ENCODE assay signal across 23 cellular contexts in the genomic region with DNA sequence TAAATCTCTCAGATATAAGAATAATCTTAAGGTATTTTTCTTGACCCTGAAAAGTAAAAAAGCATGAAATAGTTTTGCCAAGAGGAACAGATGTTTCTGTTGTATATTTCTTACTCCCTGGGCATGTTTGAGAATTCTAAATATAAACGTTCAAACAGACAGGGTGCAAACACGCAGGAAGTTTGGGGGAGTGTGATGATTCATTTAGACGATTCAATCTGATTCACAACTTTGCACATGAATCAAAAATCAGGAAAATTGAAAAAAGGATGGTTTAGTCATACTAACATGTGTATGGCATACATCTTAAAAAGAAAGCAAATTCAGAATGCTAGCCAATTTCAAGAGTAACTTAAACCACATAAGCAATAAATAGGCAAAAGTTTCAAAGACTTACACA.
DNase-seq lines count a peak whose midpoint lies in the region; ATAC-seq, FAIRE-seq and TF ChIP-seq lines count a peak whose summit lies in the region.
"Had no signal": no experiment of that assay in that cellular context is flagged by ENCODE, and none has a peak within 500 bp of the region (broad histone marks: within the 10 kb centered on the region; RNA-seq: fewer than 3 reads in every experiment).

No MANE protein-coding gene starts in this region.

- H3K27me3 ChIP-seq in astrocyte (ENCODE audit: insufficient read depth, low read length) (no peaks in the 10 kb centered on the region), aorta (ENCODE audit: control insufficient read depth in 1 of 2, insufficient read depth in 2 of 2, low read length in 1 of 2) (no peaks in the 10 kb centered on the region), esophagus muscularis mucosa (no peaks in the 10 kb centered on the region)
- H3K27me3 ChIP-seq: BLaER1 treated with 17β-estradiol and CSF1 and Interleukin-3, amounts not matched to agents 10 nM and 100 nM; dorsolateral prefrontal cortex; gastrocnemius medialis; neural progenitor cell had no signal

- TF ChIP-seq POLR2A in esophagus muscularis mucosa (IDR thresholded peaks at IDR 0.05; ENCODE audit: low read depth): no peak

- 2 to 6% methylated on average over 3 of the region's 3 CpGs for WGBS in aorta, 2 donors
- 27% methylated on average over 3 of the region's 3 CpGs for WGBS in esophagus muscularis mucosa

- H3K79me2 ChIP-seq in astrocyte (ENCODE audit: insufficient read depth, low read length): no peaks in the 10 kb centered on the region

- H3K4me3 Mint-ChIP-seq in astrocyte (ENCODE audit: unreplicated experiment): no peak overlapping the region
- H3K4me3 Mint-ChIP-seq: activated T-helper 17 cell treated with anti-CD3 and anti-CD28 coated beads, Interleukin-2, amount 50 U/mL, for 72 hours; neural progenitor cell had no signal

- H3K36me3 Mint-ChIP-seq in astrocyte (ENCODE audit: low read depth, unreplicated experiment): no peaks in the 10 kb centered on the region
- H3K36me3 Mint-ChIP-seq: neural progenitor cell had no signal

- no peak for ATAC-seq in aorta (ENCODE audit: low FRiP score)
- ATAC-seq in HG03139 (IDR thresholded peaks at IDR 0.05; ENCODE audit: unreplicated experiment): no peak
- ATAC-seq: activated T-helper 17 cell treated with anti-CD3 and anti-CD28 coated beads, Interleukin-2, amount 50 U/mL, for 72 hours; gastrocnemius medialis; right cardiac atrium had no signal

- no peak for FAIRE-seq in astrocyte (lab: Jason Lieb, UNC)

- DNase-seq in HT1080 (ENCODE audit: low read depth) (peak; percentile 74), astrocyte (ENCODE audit: low read depth) (peak; percentile 74), fibroblast of villous mesenchyme (ENCODE audit: low read depth) (peak; percentile 33), superior temporal gyrus (ENCODE audit: extremely low spot score) (peak; percentile 79), aorta (no peak), esophagus muscularis mucosa (ENCODE audit: extremely low spot score) (no peak)
- DNase-seq: activated CD8-positive, alpha-beta memory T cell treated with anti-CD3 and anti-CD28 coated beads for 24 hours; DMS53; gastrocnemius medialis; Karpas-422; mesendoderm; NCI-H187 treated with DMSO at 0.1 percent for 48 hours; NCI-H526; PC-9; right cardiac atrium; stimulated activated CD4-positive, alpha-beta T cell treated with anti-CD3 and anti-CD28 coated beads, Interleukin-1b, Interleukin-23, amount 100 ng/mL, for 48 hours; substantia nigra had no signal

- H3K9me3 ChIP-seq in astrocyte (ENCODE audit: insufficient read depth, low read depth, low read length) (no peaks in the 10 kb centered on the region), aorta (ENCODE audit: control insufficient read depth, low read length) (no peaks in the 10 kb centered on the region), esophagus muscularis mucosa (no peaks in the 10 kb centered on the region)
- H3K9me3 ChIP-seq: BLaER1 treated with 17β-estradiol and CSF1 and Interleukin-3, amounts not matched to agents 10 nM and 100 nM; gastrocnemius medialis had no signal

- TF ChIP-seq EP300 in esophagus muscularis mucosa (IDR thresholded peaks at IDR 0.05): no peak

- no peak overlapping the region for H3K9ac ChIP-seq in astrocyte (ENCODE audit: low read length)
- H3K9ac ChIP-seq: BLaER1 treated with 17β-estradiol and CSF1 and Interleukin-3, amounts not matched to agents 10 nM and 100 nM; neural progenitor cell had no signal

- H3K4me3 ChIP-seq in astrocyte (ENCODE audit: insufficient read depth, low read depth, low read length): no peak overlapping the region
- H3K4me3 ChIP-seq in fibroblast of villous mesenchyme (ENCODE audit: low read depth, low read length): no peak overlapping the region
- no peak overlapping the region for H3K4me3 ChIP-seq in aorta (ENCODE audit: low read length in 2 of 2)
- H3K4me3 ChIP-seq in esophagus muscularis mucosa: no peak overlapping the region
- H3K4me3 ChIP-seq: BLaER1 treated with 17β-estradiol and CSF1 and Interleukin-3, amounts not matched to agents 10 nM and 100 nM; dorsolateral prefrontal cortex; gastrocnemius medialis; neural progenitor cell; PC-9 had no signal

- peaks cover 7% of the 10 kb centered on the region for H3K4me1 Mint-ChIP-seq in astrocyte (ENCODE audit: low read depth, unreplicated experiment)
- H3K4me1 Mint-ChIP-seq: activated T-helper 17 cell treated with anti-CD3 and anti-CD28 coated beads, Interleukin-2, amount 50 U/mL, for 72 hours; neural progenitor cell had no signal

- no peaks in the 10 kb centered on the region for H3K9me3 Mint-ChIP-seq in astrocyte (ENCODE audit: unreplicated experiment)
- H3K9me3 Mint-ChIP-seq: neural progenitor cell had no signal

- H3K4me1 ChIP-seq in astrocyte (ENCODE audit: insufficient read depth, low read length) (no peaks in the 10 kb centered on the region), aorta (ENCODE audit: control insufficient read depth in 1 of 2, insufficient read depth in 2 of 2, low read length in 2 of 2) (no peaks in the 10 kb centered on the region), esophagus muscularis mucosa (no peaks in the 10 kb centered on the region)
- H3K4me1 ChIP-seq: BLaER1 treated with 17β-estradiol and CSF1 and Interleukin-3, amounts not matched to agents 10 nM and 100 nM; gastrocnemius medialis; neural progenitor cell had no signal

- H3K27ac ChIP-seq in astrocyte (ENCODE audit: low read depth, low read length) (no peak overlapping the region), aorta (ENCODE audit: low read depth in 1 of 2, low read length in 2 of 2) (no peak overlapping the region), esophagus muscularis mucosa (replicated peaks in 1 of 4) (no peak overlapping the region)
- H3K27ac ChIP-seq: BLaER1 treated with 17β-estradiol and CSF1 and Interleukin-3, amounts not matched to agents 10 nM and 100 nM; dorsolateral prefrontal cortex; gastrocnemius medialis; neural progenitor cell; PC-9; VCaP had no signal

- H3K4me2 ChIP-seq in astrocyte (ENCODE audit: low read length): peak overlapping the region; percentile 28
- H3K4me2 ChIP-seq: BLaER1 treated with 17β-estradiol and CSF1 and Interleukin-3, amounts not matched to agents 10 nM and 100 nM; neural progenitor cell; PC-9 had no signal

- no peak overlapping the region for H2AFZ ChIP-seq in astrocyte (ENCODE audit: low read depth, low read length)
- H2AFZ ChIP-seq: neural progenitor cell, PC-9 had no signal

- H4K20me1 ChIP-seq in astrocyte (ENCODE audit: insufficient read depth, low read length): no peaks in the 10 kb centered on the region
- H4K20me1 ChIP-seq: BLaER1 treated with 17β-estradiol and CSF1 and Interleukin-3, amounts not matched to agents 10 nM and 100 nM had no signal

- no peaks in the 10 kb centered on the region for H3K27me3 Mint-ChIP-seq in astrocyte (ENCODE audit: low read depth, unreplicated experiment)
- H3K27me3 Mint-ChIP-seq: activated T-helper 17 cell treated with anti-CD3 and anti-CD28 coated beads, Interleukin-2, amount 50 U/mL, for 72 hours had no signal

- H3K36me3 ChIP-seq in astrocyte (ENCODE audit: insufficient read depth, low read length): no peaks in the 10 kb centered on the region
- no peaks in the 10 kb centered on the region for H3K36me3 ChIP-seq in aorta (ENCODE audit: control insufficient read depth in 1 of 2, insufficient read depth in 2 of 2, low read length in 1 of 2)
- H3K36me3 ChIP-seq in esophagus muscularis mucosa: no peaks in the 10 kb centered on the region
- H3K36me3 ChIP-seq: BLaER1 treated with 17β-estradiol and CSF1 and Interleukin-3, amounts not matched to agents 10 nM and 100 nM; gastrocnemius medialis; neural progenitor cell had no signal

- TF ChIP-seq CTCF in astrocyte (IDR thresholded peaks at IDR 0.05; ENCODE audit: insufficient read depth, low read depth, low read length) (no peak), fibroblast of villous mesenchyme (IDR thresholded peaks at IDR 0.05; ENCODE audit: insufficient read depth, low read depth, low read length) (no peak), esophagus muscularis mucosa (IDR thresholded peaks at IDR 0.05) (no peak)

- no peak overlapping the region for H3K27ac Mint-ChIP-seq in astrocyte (ENCODE audit: unreplicated experiment)
- H3K27ac Mint-ChIP-seq: activated T-helper 17 cell treated with anti-CD3 and anti-CD28 coated beads, Interleukin-2, amount 50 U/mL, for 72 hours; neural progenitor cell had no signal

- intact Hi-C loops in aorta (cut with DNase I): no loop called here
- intact Hi-C loops in esophagus muscularis mucosa (cut with DNase I): no loop called here

Comparison
In these comparisons a context has a peak if more than half of its experiments do, and no peak if none do; other contexts are left out.
1. DNase-seq: peak in HT1080 (single experiment), astrocyte (single experiment), fibroblast of villous mesenchyme (single experiment) and superior temporal gyrus (single experiment); none in aorta (0 of 2) and esophagus muscularis mucosa (single experiment).